ENCODE assay signal across 10 cellular contexts in the genomic region with DNA sequence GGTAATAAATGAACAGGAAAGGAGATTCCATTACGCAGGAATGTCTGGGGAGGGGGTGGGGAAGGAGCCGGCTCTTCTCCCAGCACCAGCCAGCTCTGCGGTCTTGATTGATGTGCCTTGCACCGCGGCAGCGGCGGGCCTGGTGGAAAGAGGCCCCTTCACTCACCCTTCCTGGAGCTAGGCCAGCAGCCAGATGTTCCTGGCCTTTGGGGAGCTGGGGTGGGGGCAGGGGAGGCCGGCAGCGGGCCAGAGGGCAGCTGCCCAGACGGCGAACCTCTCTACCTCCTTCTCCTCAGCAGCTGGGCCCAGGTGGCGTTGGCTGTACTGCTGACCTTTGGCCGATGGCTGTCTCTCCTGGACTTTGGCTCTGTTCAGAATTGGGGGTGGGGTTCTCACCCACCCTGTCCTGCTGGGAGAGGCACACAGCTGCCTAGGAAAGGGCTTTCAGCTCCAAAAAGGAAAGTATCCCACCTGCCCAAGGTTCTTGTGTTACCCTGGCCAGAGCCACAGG. TPM values are rescaled to one million over a fixed set of nuclear protein-coding genes. Genes with fewer than 3 reads are reported as not detected.
DNase-seq lines count a peak whose midpoint lies in the region; ATAC-seq and TF ChIP-seq lines count a peak whose summit lies in the region.
"Had no signal": no experiment of that assay in that cellular context is flagged by ENCODE, and none has a peak within 500 bp of the region (broad histone marks: within the 10 kb centered on the region; RNA-seq: fewer than 3 reads in every experiment).

No MANE protein-coding gene starts in this region.

- TF ChIP-seq CTCF in astrocyte of the spinal cord (IDR thresholded peaks at IDR 0.05; ENCODE audit: low read depth, low read length), result no peak
- TF ChIP-seq CTCF in kidney epithelial cell (IDR thresholded peaks at IDR 0.05; ENCODE audit: insufficient read depth, low read length, poor library complexity, severe bottlenecking), result no peak

- H3K4me1 ChIP-seq in rectal smooth muscle tissue (ENCODE audit: control insufficient read depth, insufficient read depth, low read length), result peaks cover 2% of the 10 kb centered on the region

- ATAC-seq in GM18519 (IDR thresholded peaks at IDR 0.05; ENCODE audit: low FRiP score, unreplicated experiment), result no peak

- H3K9ac ChIP-seq in rectal smooth muscle tissue (ENCODE audit: low read length), result no peak overlapping the region

- no peak overlapping the region for H3K27ac ChIP-seq in rectal smooth muscle tissue (ENCODE audit: low read depth, low read length)
- H3K27ac ChIP-seq in caudate nucleus (ENCODE audit: low read depth, low read length), result no peak overlapping the region

- in situ Hi-C loops in astrocyte of the spinal cord (cut with HindIII; ENCODE audit: low sequenced_read_pairs), result no loop called here

- H3K27me3 ChIP-seq in kidney epithelial cell (ENCODE audit: control insufficient read depth, insufficient read depth, low read length), result peaks cover 7% of the 10 kb centered on the region
- H3K27me3 ChIP-seq in rectal smooth muscle tissue (ENCODE audit: control insufficient read depth, insufficient read depth, low read length), result no peaks in the 10 kb centered on the region

- H3K4me3 ChIP-seq in astrocyte of the spinal cord (ENCODE audit: low read depth, low read length) (no peak overlapping the region), kidney epithelial cell (ENCODE audit: low read depth, low read length) (no peak overlapping the region), rectal smooth muscle tissue (ENCODE audit: low read length) (peak overlapping the region; percentile 17)

- peak; percentile 89 for DNase-seq in ELF-1 (ENCODE audit: low read depth, low spot score)
- peak; percentile 64 for DNase-seq in astrocyte of the spinal cord (ENCODE audit: low read depth, low spot score)
- DNase-seq in kidney epithelial cell (ENCODE audit: low read depth), result peak; percentile 39
- DNase-seq in T-helper 2 cell, result no peak
- DNase-seq in CD1c-positive myeloid dendritic cell (ENCODE audit: extremely low spot score), result no peak
- no peak for DNase-seq in caudate nucleus (lab: John Stamatoyannopoulos, UW)
- DNase-seq: activated B cell treated with CpG ODN at 0.5 μM for 24 hours, Calu3 had no signal

- H3K36me3 ChIP-seq in kidney epithelial cell (ENCODE audit: control insufficient read depth, insufficient read depth, low read length) (no peaks in the 10 kb centered on the region), rectal smooth muscle tissue (ENCODE audit: control insufficient read depth, insufficient read depth, low read length) (no peaks in the 10 kb centered on the region)

RNA-seq across cellular contexts. Expression of gene SYNPO, which starts 58.1 kb away (rescaled TPM):
- total RNA-seq in kidney epithelial cell, result 3.4 and 4.0 TPM in 2 replicates

Comparison
In these comparisons a context has a peak if more than half of its experiments do, and no peak if none do; other contexts are left out.
1. DNase-seq: peak in ELF-1 (single experiment), astrocyte of the spinal cord (single experiment) and kidney epithelial cell (single experiment); none in T-helper 2 cell (0 of 5), CD1c-positive myeloid dendritic cell (single experiment) and caudate nucleus (0 of 61).